ENCODE assay signal across 20 cellular contexts in genomic region chr5:101904736-101905135, GRCh38.
"Had no signal": no experiment of that assay in that cellular context is flagged by ENCODE, and none has a peak within 500 bp of the region (broad histone marks: within the 10 kb centered on the region; RNA-seq: fewer than 3 reads in every experiment).

No MANE protein-coding gene starts in this region.

- H3K27ac ChIP-seq: lower lobe of right lung, right atrium auricular region, tibial artery had no signal

- FAIRE-seq: keratinocyte had no signal

- H3K4me1 ChIP-seq: lower lobe of right lung, right atrium auricular region, tibial artery had no signal

- H3K27me3 ChIP-seq: right atrium auricular region, tibial artery had no signal

- H3K4me3 ChIP-seq: lower lobe of right lung, right atrium auricular region, tibial artery had no signal

- H3K9me3 ChIP-seq: lower lobe of right lung, right atrium auricular region, tibial artery had no signal

- ATAC-seq: activated CD8-positive, alpha-beta memory T cell treated with anti-CD3 and anti-CD28 coated beads, Interleukin-2, amount 10 ng/mL, durations not matched to agents 7 days and 5 days; esophagus mucosa; lower lobe of right lung; natural killer cell treated with Interleukin-12 subunit alpha and Interleukin-12 subunit beta and Interleukin-15 and Interleukin-18, amount 100 ng/mL, for 72 hours had no signal

- DNase-seq: activated B cell treated with CpG ODN at 0.5 μM for 24 hours; activated CD4-positive, alpha-beta memory T cell treated with anti-CD3 and anti-CD28 coated beads, Interleukin-2, amount 10 ng/mL, durations not matched to agents 7 days and 5 days; activated CD4-positive, alpha-beta T cell treated with anti-CD3 and anti-CD28 coated beads for 4 hours; activated CD8-positive, alpha-beta memory T cell treated with anti-CD3 and anti-CD28 coated beads, Interleukin-2, amount 10 ng/mL, durations not matched to agents 7 days and 5 days; cerebellar nuclear complex; cortex of kidney; glutamatergic neuron; hypothalamus; lower lobe of right lung; occipital lobe; posterior cingulate gyrus; stimulated activated CD4-positive, alpha-beta T cell treated with anti-CD3 and anti-CD28 coated beads, Interleukin-12 subunit alpha, Interleukin-12 subunit beta, amount 100 ng/mL, for 4 hours; stimulated activated CD4-positive, alpha-beta T cell treated with anti-CD3 and anti-CD28 coated beads, Interleukin-1b, Interleukin-23, amount 100 ng/mL, for 48 hours; stimulated activated naive CD4-positive, alpha-beta T cell treated with Interleukin-2 at 50 U/mL for 16 hours; T-helper 9 cell; tibial artery had no signal

- H3K36me3 ChIP-seq: lower lobe of right lung, right atrium auricular region, tibial artery had no signal
